Comparison of ENCODE assay signal across 8 cellular contexts in the genomic region with DNA sequence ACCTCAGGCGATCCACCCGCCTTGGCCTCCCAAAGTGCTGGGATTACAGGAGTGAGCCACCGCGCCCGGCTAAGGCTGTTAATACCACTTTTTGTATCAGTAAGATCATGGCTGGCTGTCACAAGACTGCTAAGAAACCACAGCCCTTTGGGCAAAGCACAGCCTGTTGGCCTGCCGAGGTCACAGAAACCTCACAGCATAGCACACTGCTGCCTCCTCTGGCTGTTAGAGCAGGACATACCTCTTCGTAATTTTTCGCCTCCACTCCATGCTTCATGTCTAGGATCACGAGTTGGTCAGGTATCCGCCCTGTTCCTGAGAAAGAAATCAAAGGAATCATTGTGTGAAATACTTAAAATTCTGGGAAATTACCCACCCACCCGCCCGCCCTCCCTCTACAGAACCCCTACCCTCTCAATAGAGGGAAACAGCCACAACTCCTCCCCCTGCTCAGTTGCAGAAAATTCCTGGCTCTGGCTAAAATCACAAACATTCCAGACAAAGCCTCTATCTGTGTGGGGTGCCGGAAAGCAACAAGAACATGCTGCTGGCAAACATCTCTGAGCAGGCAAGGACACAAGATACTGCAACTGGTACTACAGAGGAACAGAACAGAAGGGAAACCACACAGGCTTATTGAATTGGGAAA. TPM values are rescaled to one million over a fixed set of nuclear protein-coding genes. Genes with fewer than 3 reads are reported as not detected.
DNase-seq lines count a peak whose midpoint lies in the region; ATAC-seq and TF ChIP-seq lines count a peak whose summit lies in the region.

No MANE protein-coding gene starts in this region.

- H2AFZ ChIP-seq in IMR-90 (replicated peaks; ENCODE audit: low read length, poor library complexity): no peak overlapping the region

- H3K27ac ChIP-seq in A673 (ENCODE audit: low read depth, low read length, poor library complexity, severe bottlenecking) (peak overlapping the region; percentile 17), IMR-90 (ENCODE audit: insufficient read depth, low read length) (peak overlapping the region; percentile 24; the same call in 1 of the 2 replicates)

- ATAC-seq in IMR-90 (ENCODE audit: low read depth) (peak; percentile 93), HG02759 (IDR thresholded peaks at IDR 0.05; ENCODE audit: unreplicated experiment) (no peak)
- no peak for ATAC-seq in stimulated activated memory B cell treated with anti-CD40 and anti-IgM and Interleukin-4, amounts not matched to agents 10 μg/mL and 1 μg/mL and 100 μg/mL, for 72 hours

- H3K9me3 ChIP-seq in A673 (ENCODE audit: low read depth, low read length, poor library complexity, severe bottlenecking) (no peaks in the 10 kb centered on the region), IMR-90 (ENCODE audit: control insufficient read depth, insufficient read depth, low read length) (no peaks in the 10 kb centered on the region)

- peaks cover 28 to 66% of the 10 kb centered on the region in 2 experiments for H3K79me1 ChIP-seq in IMR-90 (ENCODE audit: low read depth in 1 of 2, low read length in 2 of 2)

- no peak overlapping the region for H3K18ac ChIP-seq in IMR-90 (ENCODE audit: low read depth, low read length)

- H3K36me3 Mint-ChIP-seq in stimulated activated memory B cell treated with anti-CD40 and anti-IgM and Interleukin-4, amounts not matched to agents 10 μg/mL and 1 μg/mL and 100 μg/mL, for 72 hours: peaks cover 61% of the 10 kb centered on the region

- DNase-seq in A673 (ENCODE audit: low spot score) (no peak), IMR-90 (peak; percentile 72), choroid plexus epithelial cell (ENCODE audit: low read depth) (peak; percentile 99), kidney glomerular epithelial cell (lab: John Stamatoyannopoulos, UW) (peak; percentile 10), smooth muscle cell of the brain vasculature (ENCODE audit: low read depth, low spot score) (peak; percentile 76), NCI-H345 (lab: John Stamatoyannopoulos, UW) (no peak)

- H3K9ac ChIP-seq in IMR-90 (ENCODE audit: low read depth, low read length): no peak overlapping the region

- TF ChIP-seq POLR2A in IMR-90 (IDR thresholded peaks at IDR 0.05; ENCODE audit: low read depth, low read length): no peak

- POLR2A ChIA-PET in A673 (lab: Charles Lee; ENCODE audit: low non-redundant PET) (no interaction called here), IMR-90 (lab: Charles Lee; ENCODE audit: unreplicated experiment) (interaction anchor here (0.6 kb wide), 1 partner anchor 794 kb away, joined by 15 read pairs; no protein-coding TSS in a partner anchor)

- H3K27me3 ChIP-seq in A673 (replicated peaks; ENCODE audit: insufficient read depth, low read depth, low read length, poor library complexity) (no peaks in the 10 kb centered on the region), IMR-90 (ENCODE audit: control insufficient read depth, insufficient read depth, low read length) (no peaks in the 10 kb centered on the region)

- H2BK5ac ChIP-seq in IMR-90 (ENCODE audit: low read depth, low read length, poor library complexity, severe bottlenecking): peak overlapping the region; percentile 41

- no peaks in the 10 kb centered on the region for H3K9me3 Mint-ChIP-seq in stimulated activated memory B cell treated with anti-CD40 and anti-IgM and Interleukin-4, amounts not matched to agents 10 μg/mL and 1 μg/mL and 100 μg/mL, for 72 hours

- CTCF ChIA-PET in A673 (lab: Charles Lee) (no interaction called here), IMR-90 (lab: Yijun Ruan, JAX) (interaction anchor here (0.8 kb wide), 1 partner anchor 148 kb away, joined by 3 read pairs; no protein-coding TSS in a partner anchor)

- H3K36me3 ChIP-seq in A673 (ENCODE audit: insufficient read depth, low read length, poor library complexity, severe bottlenecking) (peaks cover 27% of the 10 kb centered on the region), IMR-90 (ENCODE audit: control insufficient read depth, insufficient read depth, low read length) (peaks cover 4% of the 10 kb centered on the region)

- no peak overlapping the region for H3K23ac ChIP-seq in IMR-90 (ENCODE audit: low read depth, low read length)

- H2BK120ac ChIP-seq in IMR-90 (ENCODE audit: low read depth, low read length): no peak overlapping the region

- H3K4me3 Mint-ChIP-seq in stimulated activated memory B cell treated with anti-CD40 and anti-IgM and Interleukin-4, amounts not matched to agents 10 μg/mL and 1 μg/mL and 100 μg/mL, for 72 hours: no peak overlapping the region

- TF ChIP-seq CTCF in A673 (conservative IDR thresholded peaks at IDR 0.05; ENCODE audit: low read depth, low read length) (0 out of 2 replicates have a peak, but pooled peaks have one; percentile 23), IMR-90 (conservative IDR thresholded peaks at IDR 0.05; ENCODE audit: low read depth, low read length) (peak; percentile 48), choroid plexus epithelial cell (conservative IDR thresholded peaks at IDR 0.05; ENCODE audit: low read depth, low read length) (peak; percentile 81)

- H3K4ac ChIP-seq in IMR-90 (ENCODE audit: low read depth, low read length): no peak overlapping the region

- BruUV-seq in A673 (replicated peaks; lab: Mats Ljungman, UMichigan) (no TSS peak), IMR-90 (replicated peaks; lab: Mats Ljungman, UMichigan) (no TSS peak)

- in situ Hi-C loops in IMR-90 (cut with MboI; ENCODE audit: low sequenced_read_pairs): no loop called here

- intact Hi-C loops in A673 (cut with micrococcal nuclease; ENCODE audit: unreplicated experiment): no loop called here
- intact Hi-C loops in IMR-90 (cut with micrococcal nuclease): loop anchor here (5.0 kb wide), 1 partner anchor 130 kb away; a partner anchor contains a TSS

- H3K4me2 ChIP-seq in IMR-90 (ENCODE audit: low read depth, low read length): no peak overlapping the region; the same call in 1 of the 2 replicates

- H3K4me1 ChIP-seq in A673 (ENCODE audit: insufficient read depth, low read length, poor library complexity, severe bottlenecking) (peaks cover 13% of the 10 kb centered on the region), IMR-90 (ENCODE audit: control insufficient read depth, insufficient read depth, low read length) (peaks cover 2% of the 10 kb centered on the region; the same call in 1 of the 2 replicates)

- no peak overlapping the region for H4K5ac ChIP-seq in IMR-90 (ENCODE audit: low read depth, low read length)

- H4K8ac ChIP-seq in IMR-90 (ENCODE audit: low read depth in 2 of 2, low read length in 2 of 2): peak overlapping the region in 1 of 2 experiments; percentile 10; a peak in 1 of 4 replicates

- H2BK15ac ChIP-seq in IMR-90 (ENCODE audit: low read depth, low read length): no peak overlapping the region

- peaks cover 10% of the 10 kb centered on the region; the same call in 1 of the 2 replicates for H4K20me1 ChIP-seq in IMR-90 (ENCODE audit: insufficient read depth, low read length)

- no peak overlapping the region for H3K27ac Mint-ChIP-seq in stimulated activated memory B cell treated with anti-CD40 and anti-IgM and Interleukin-4, amounts not matched to agents 10 μg/mL and 1 μg/mL and 100 μg/mL, for 72 hours

- no peak overlapping the region for H3K14ac ChIP-seq in IMR-90 (replicated peaks; ENCODE audit: low read depth, low read length)

- WGBS in IMR-90 (ENCODE audit: extremely low coverage in 2 of 2, insufficient read length in 1 of 2), 2 experiments: 86% methylated on average over 5 of the region's 13 CpGs; no CpG with 5 or more reads in 1 of the 2 experiments

- no peak overlapping the region for H2AK5ac ChIP-seq in IMR-90 (ENCODE audit: low read depth, low read length)

- H3K27me3 Mint-ChIP-seq in stimulated activated memory B cell treated with anti-CD40 and anti-IgM and Interleukin-4, amounts not matched to agents 10 μg/mL and 1 μg/mL and 100 μg/mL, for 72 hours: no peaks in the 10 kb centered on the region

- peaks cover 30% of the 10 kb centered on the region for H3K4me1 Mint-ChIP-seq in stimulated activated memory B cell treated with anti-CD40 and anti-IgM and Interleukin-4, amounts not matched to agents 10 μg/mL and 1 μg/mL and 100 μg/mL, for 72 hours

- no peak overlapping the region for H2BK20ac ChIP-seq in IMR-90 (ENCODE audit: low read depth, low read length)

- TF ChIP-seq RAD21 in IMR-90 (IDR thresholded peaks at IDR 0.05; ENCODE audit: low read length): peak; percentile 48

- no peaks in the 10 kb centered on the region; the same call in 1 of the 2 replicates for H3K9me1 ChIP-seq in IMR-90 (ENCODE audit: insufficient read depth, low read length)

- no peak overlapping the region for H3K56ac ChIP-seq in IMR-90 (ENCODE audit: extremely low read depth, insufficient read depth, low read length)

- H4K91ac ChIP-seq in IMR-90 (ENCODE audit: insufficient read depth, low read depth, low read length): no peak overlapping the region

- H3K4me3 ChIP-seq in A673 (ENCODE audit: low read depth, low read length, poor library complexity, severe bottlenecking) (no peak overlapping the region), IMR-90 (ENCODE audit: insufficient read depth, low read depth, low read length) (no peak overlapping the region), choroid plexus epithelial cell (ENCODE audit: low read depth, low read length) (peak overlapping the region; percentile 8)

- H2AK9ac ChIP-seq in IMR-90 (replicated peaks; ENCODE audit: low read depth, low read length, poor library complexity): no peak overlapping the region

- dilution Hi-C loops in IMR-90 (cut with HindIII; ENCODE audit: low sequenced_read_pairs, unreplicated experiment): loop anchor here (25.0 kb wide), 1 partner anchor 165 kb away; no protein-coding TSS in a partner anchor

TF ChIP-seq in IMR-90, 13 proteins besides CTCF, POLR2A, EP300 and RAD21:
- TF ChIP-seq BHLHE40 (IDR thresholded peaks at IDR 0.05; ENCODE audit: low read depth, low read length): no peak
- no peak for TF ChIP-seq FOS (IDR thresholded peaks at IDR 0.05; ENCODE audit: low read depth, low read length)
- TF ChIP-seq MAFK (IDR thresholded peaks at IDR 0.05; ENCODE audit: low read depth, low read length): no peak
- peak; percentile 23; the same call in 1 of the 2 replicates for TF ChIP-seq SMC3 (IDR thresholded peaks at IDR 0.05; ENCODE audit: low read depth, low read length)

RNA-seq across cellular contexts. Expression of a gene that starts 20.7 kb away (rescaled TPM):
- total RNA-seq in A673 (2021) (75.8 and 76.1 TPM in 2 replicates), IMR-90 (2012; rRNA removed) (22.9 and 31.4 TPM in 2 replicates)
- 18.8 and 23.2 TPM in 2 replicates for polyA plus RNA-seq in IMR-90 (2012; rRNA removed)
- 13.8 and 26.9 TPM in 2 replicates for polyA plus RNA-seq in IMR-90 (2012; cell fraction: cytosol; rRNA removed)
- polyA plus RNA-seq in IMR-90 (2012; cell fraction: nucleus; rRNA removed; ENCODE audit: low replicate concordance): 42.3 and 45.3 TPM in 2 replicates

RNA-seq across cellular contexts. Expression of a gene that starts 28.9 kb away (rescaled TPM):
- total RNA-seq in A673 (2021) (275 and 278 TPM in 2 replicates), IMR-90 (2012; rRNA removed) (327 and 441 TPM in 2 replicates)
- 244 and 254 TPM in 2 replicates for polyA plus RNA-seq in IMR-90 (2012; rRNA removed)
- 142 and 290 TPM in 2 replicates for polyA plus RNA-seq in IMR-90 (2012; cell fraction: cytosol; rRNA removed)
- polyA plus RNA-seq in IMR-90 (2012; cell fraction: nucleus; rRNA removed; ENCODE audit: low replicate concordance): 69.6 and 90.7 TPM in 2 replicates

Comparison
In these comparisons a context has a peak if more than half of its experiments do, and no peak if none do; other contexts are left out.
1. DNase-seq: peak in IMR-90 (single experiment), choroid plexus epithelial cell (single experiment), kidney glomerular epithelial cell (single experiment) and smooth muscle cell of the brain vasculature (single experiment); none in A673 (single experiment) and NCI-H345 (single experiment).
2. CTCF ChIP-seq: peak in every context shown above with its lines; median percentile 81 in choroid plexus epithelial cell; 48 in IMR-90; 23 in A673.